12 cellular contexts compared by ENCODE assay signal in genomic region chr6:139778688-139779087, GRCh38.
DNase-seq lines count a peak whose midpoint lies in the region; TF ChIP-seq lines count a peak whose summit lies in the region.
"Had no signal": no experiment of that assay in that cellular context is flagged by ENCODE, and none has a peak within 500 bp of the region (broad histone marks: within the 10 kb centered on the region; RNA-seq: fewer than 3 reads in every experiment).

No MANE protein-coding gene starts in this region.

- H3K4me2 ChIP-seq in mammary epithelial cell (ENCODE audit: insufficient read depth, low read depth, low read length) = no peak overlapping the region

- 33% methylated on average over 4 of the region's 5 CpGs for WGBS in mammary epithelial cell (ENCODE audit: low coverage, missing lambda C conversion rate)

- H3K27ac ChIP-seq in mammary epithelial cell (ENCODE audit: insufficient read depth, low read depth, low read length) = no peak overlapping the region
- H3K27ac ChIP-seq: skin epidermis had no signal

- no peaks in the 10 kb centered on the region for H3K79me2 ChIP-seq in mammary epithelial cell (ENCODE audit: insufficient read depth, low read length)

- H3K36me3 Mint-ChIP-seq in brain = no peaks in the 10 kb centered on the region
- H3K36me3 Mint-ChIP-seq: stimulated activated effector memory CD8-positive, alpha-beta T cell treated with anti-CD3 and anti-CD28 coated beads, Interleukin-12 subunit alpha, Interleukin-12 subunit beta, amount 100 ng/mL, for 72 hours had no signal

- no peak overlapping the region for H3K4me3 ChIP-seq in mammary epithelial cell (replicated peaks in 1 of 3; ENCODE audit: insufficient read depth in 1 of 3, low read depth in 2 of 3, low read length in 3 of 3)
- H3K4me3 ChIP-seq: skin epidermis had no signal

- H3K9ac ChIP-seq in mammary epithelial cell (ENCODE audit: insufficient read depth, low read length) = no peak overlapping the region

- DNase-seq in AG08395 (ENCODE audit: low spot score) (peak; percentile 45), NCI-H1436 (lab: John Stamatoyannopoulos, UW) (peak; percentile 41), kidney tubule cell (ENCODE audit: low spot score) (peak; percentile 36), HEK293T (ENCODE audit: extremely low spot score) (no peak), mammary epithelial cell (no peak), SK-N-DZ (ENCODE audit: low spot score) (no peak), NCI-H510A treated with DMSO at 0.1 percent for 48 hours (lab: John Stamatoyannopoulos, UW) (no peak)

- no peak overlapping the region for H2AFZ ChIP-seq in mammary epithelial cell (ENCODE audit: low read depth, low read length)

- H4K20me1 ChIP-seq in mammary epithelial cell (ENCODE audit: insufficient read depth, low read length) = no peaks in the 10 kb centered on the region

- peak overlapping the region in 4 of 5 experiments; percentile 47 to 74 (median 70) for H3K4me3 Mint-ChIP-seq in brain
- H3K4me3 Mint-ChIP-seq: activated T-helper 1 cell treated with anti-CD3 and anti-CD28 coated beads, Interleukin-12 subunit alpha, Interleukin-12 subunit beta, Interleukin-2, Interleukin-4 antibody, amounts not matched to agents 30 ng/mL and 10 ng/mL and 1 ng/mL, durations not matched to agents 14 hours and 24 hours and 36 hours; B cell; stimulated activated effector memory CD8-positive, alpha-beta T cell treated with anti-CD3 and anti-CD28 coated beads, Interleukin-12 subunit alpha, Interleukin-12 subunit beta, amount 100 ng/mL, for 72 hours had no signal

- no peaks in the 10 kb centered on the region for H3K9me3 ChIP-seq in mammary epithelial cell (replicated peaks; ENCODE audit: insufficient read depth, low read length)

- POLR2A ChIA-PET in HEK293T (lab: Yijun Ruan, JAX) = interaction anchor here (2.2 kb wide), 1 partner anchor 404 kb away, joined by 7 read pairs; the partner anchor contains the start of gene CITED2

- peaks cover 3% of the 10 kb centered on the region for H3K27me3 Mint-ChIP-seq in brain

- peaks cover 50% of the 10 kb centered on the region for H3K4me1 Mint-ChIP-seq in brain
- H3K4me1 Mint-ChIP-seq: B cell had no signal

- no peaks in the 10 kb centered on the region for H3K36me3 ChIP-seq in mammary epithelial cell (ENCODE audit: insufficient read depth, low read length)

- peaks cover 0 to 6% (median 3%) of the 10 kb centered on the region in 5 experiments for H3K9me3 Mint-ChIP-seq in brain
- H3K9me3 Mint-ChIP-seq: activated T-helper 1 cell treated with anti-CD3 and anti-CD28 coated beads, Interleukin-12 subunit alpha, Interleukin-12 subunit beta, Interleukin-2, Interleukin-4 antibody, amounts not matched to agents 30 ng/mL and 10 ng/mL and 1 ng/mL, durations not matched to agents 14 hours and 24 hours and 36 hours; stimulated activated effector memory CD8-positive, alpha-beta T cell treated with anti-CD3 and anti-CD28 coated beads, Interleukin-12 subunit alpha, Interleukin-12 subunit beta, amount 100 ng/mL, for 72 hours had no signal

- no peaks in the 10 kb centered on the region for H3K27me3 ChIP-seq in mammary epithelial cell (ENCODE audit: insufficient read depth, low read length)

- H3K27ac Mint-ChIP-seq in brain = peak overlapping the region; percentile 81 to 97 (median 93)
- H3K27ac Mint-ChIP-seq: activated T-helper 1 cell treated with anti-CD3 and anti-CD28 coated beads, Interleukin-12 subunit alpha, Interleukin-12 subunit beta, Interleukin-2, Interleukin-4 antibody, amounts not matched to agents 30 ng/mL and 10 ng/mL and 1 ng/mL, durations not matched to agents 14 hours and 24 hours and 36 hours; B cell; stimulated activated effector memory CD8-positive, alpha-beta T cell treated with anti-CD3 and anti-CD28 coated beads, Interleukin-12 subunit alpha, Interleukin-12 subunit beta, amount 100 ng/mL, for 72 hours had no signal

- dilution Hi-C loops in mammary epithelial cell (cut with HindIII; ENCODE audit: low sequenced_read_pairs) = no loop called here

- in situ Hi-C loops in mammary epithelial cell (cut with MboI; ENCODE audit: low sequenced_read_pairs in 2 of 2) = no loop called here

- BruUV-seq in mammary epithelial cell (replicated peaks; lab: Mats Ljungman, UMichigan) = no TSS peak

- TF ChIP-seq CTCF in brain (conservative IDR thresholded peaks at IDR 0.05) (no peak), mammary epithelial cell (conservative IDR thresholded peaks at IDR 0.05 in 1 of 2, IDR thresholded peaks at IDR 0.05 in 1 of 2; ENCODE audit: extremely low read depth in 1 of 2, insufficient read depth in 1 of 2, low read depth in 1 of 2, low read length in 2 of 2) (no peak)

- H3K4me1 ChIP-seq in mammary epithelial cell (ENCODE audit: insufficient read depth, low read length) = no peaks in the 10 kb centered on the region

- intact Hi-C loops in mammary epithelial cell (cut with micrococcal nuclease) = no loop called here

- CTCF ChIA-PET in HEK293T (lab: Yijun Ruan, JAX) (interaction anchor here (0.6 to 1.5 kb wide), 3 partner anchors 11 to 406 kb away, joined by 3 to 4 read pairs (median 4); no protein-coding TSS in a partner anchor), mammary epithelial cell (lab: Charles Lee; ENCODE audit: low non-redundant PET) (no interaction called here)

TF ChIP-seq in HEK293T, 16 proteins besides CTCF, POLR2A, EP300 and RAD21:
- TF ChIP-seq L3MBTL2 (conservative IDR thresholded peaks at IDR 0.05) (no peak), NFRKB (IDR thresholded peaks at IDR 0.05) (no peak), TARDBP (IDR thresholded peaks at IDR 0.05) (no peak), ARNT (IDR thresholded peaks at IDR 0.05) (no peak), PKNOX1 (IDR thresholded peaks at IDR 0.05) (no peak), BHLHE40 (IDR thresholded peaks at IDR 0.05; ENCODE audit: borderline replicate concordance) (no peak), ZNF384 (IDR thresholded peaks at IDR 0.05) (no peak), SP1 (IDR thresholded peaks at IDR 0.05) (no peak), FOXA1 (IDR thresholded peaks at IDR 0.05) (no peak), HDGF (IDR thresholded peaks at IDR 0.05; ENCODE audit: borderline replicate concordance) (no peak)

Comparison
In these comparisons a context has a peak if more than half of its experiments do, and no peak if none do; other contexts are left out.
1. DNase-seq: peak in AG08395 (single experiment), NCI-H1436 (single experiment) and kidney tubule cell (single experiment); none in HEK293T (single experiment), mammary epithelial cell (single experiment), SK-N-DZ (single experiment) and NCI-H510A treated with DMSO at 0.1 percent for 48 hours (single experiment).